8 cellular contexts compared by ENCODE assay signal in genomic region chr2:95713470-95714177, GRCh38.
DNase-seq lines count a peak whose midpoint lies in the region; ATAC-seq and TF ChIP-seq lines count a peak whose summit lies in the region.
"Not testable (repeated sequence)": the region's sequence is repeated elsewhere in the genome, so short reads cannot be mapped to it uniquely, and the experiment has no call there.

No MANE protein-coding gene starts in this region.

- H4K5ac ChIP-seq in mesendoderm (ENCODE audit: low read length) = not testable (repeated sequence)

- H3K4ac ChIP-seq in mesendoderm (ENCODE audit: low read depth, low read length); neuronal stem cell (ENCODE audit: low read length): not testable (repeated sequence)

- not testable (repeated sequence) for H3K36me3 ChIP-seq in BLaER1 treated with 17β-estradiol and CSF1 and Interleukin-3, amounts not matched to agents 10 nM and 100 nM; HEK293 (ENCODE audit: control insufficient read depth in 2 of 2, insufficient read depth in 1 of 2, low read length in 2 of 2); mesendoderm (ENCODE audit: control insufficient read depth, insufficient read depth, low read length); neuronal stem cell (replicated peaks in 1 of 2; ENCODE audit: control insufficient read depth in 2 of 2, insufficient read depth in 2 of 2, low read length in 2 of 2); upper lobe of right lung

- H3K56ac ChIP-seq in mesendoderm (ENCODE audit: low read length) = not testable (repeated sequence)

- ATAC-seq in WTC11 (peak; percentile 38; the same call in 1 of the 2 replicates), upper lobe of right lung (peak; percentile 51)

- H3K4me1 Mint-ChIP-seq in WTC11 = not testable (repeated sequence)

- not testable (repeated sequence) for H2BK5ac ChIP-seq in mesendoderm (ENCODE audit: low read length); neuronal stem cell (ENCODE audit: low read length)

- H3K4me1 ChIP-seq in BLaER1 treated with 17β-estradiol and CSF1 and Interleukin-3, amounts not matched to agents 10 nM and 100 nM = peaks cover 9 to 14% (median 12%) of the 10 kb centered on the region in 10 experiments; a peak in 16 of 20 replicates
- not testable (repeated sequence) for H3K4me1 ChIP-seq in HEK293 (ENCODE audit: control insufficient read depth, insufficient read depth, low read length); mesendoderm (ENCODE audit: control insufficient read depth, low read depth, low read length)
- H3K4me1 ChIP-seq in neuronal stem cell (ENCODE audit: control insufficient read depth in 2 of 2, insufficient read depth in 1 of 2, low read depth in 1 of 2, low read length in 2 of 2) = peaks cover 5 to 13% of the 10 kb centered on the region in 2 donors
- H3K4me1 ChIP-seq in upper lobe of right lung = peaks cover 19% of the 10 kb centered on the region

- H2BK120ac ChIP-seq in mesendoderm (ENCODE audit: low read depth, low read length); neuronal stem cell (ENCODE audit: low read depth, low read length): not testable (repeated sequence)

- TF ChIP-seq CTCF in HEK293 (tag by site-specific recombination; IDR thresholded peaks at IDR 0.05); WTC11 (IDR thresholded peaks at IDR 0.05); upper lobe of right lung (IDR thresholded peaks at IDR 0.05): not testable (repeated sequence)

- not testable (repeated sequence) for H3K9ac ChIP-seq in BLaER1 treated with 17β-estradiol and CSF1 and Interleukin-3, amounts not matched to agents 10 nM and 100 nM; mesendoderm (ENCODE audit: low read length); neuronal stem cell (ENCODE audit: low read depth, low read length, poor library complexity)

- H3K23ac ChIP-seq in mesendoderm (ENCODE audit: low read length); neuronal stem cell (ENCODE audit: low read depth, low read length, poor library complexity): not testable (repeated sequence)

- DNase-seq in NCI-H82 (lab: John Stamatoyannopoulos, UW) (peak; percentile 95), islet precursor cell (peak; percentile 54), mesendoderm (peak; percentile 69), neuronal stem cell (ENCODE audit: low spot score) (peak; percentile 27)
- not testable (repeated sequence) for DNase-seq in WTC11 (ENCODE audit: low spot score); upper lobe of right lung

- peak overlapping the region; percentile 39 for H3K14ac ChIP-seq in neuronal stem cell (ENCODE audit: low read length)

- H3K4me3 Mint-ChIP-seq in WTC11 = not testable (repeated sequence)

- CTCF ChIA-PET in HEK293 (lab: Yijun Ruan, JAX); WTC11 (lab: Charles Lee): not testable (repeated sequence)

- peak overlapping the region; percentile 27 to 68 (median 47); a peak in 20 of 22 replicates for H3K4me2 ChIP-seq in BLaER1 treated with 17β-estradiol and CSF1 and Interleukin-3, amounts not matched to agents 10 nM and 100 nM
- not testable (repeated sequence) for H3K4me2 ChIP-seq in mesendoderm (ENCODE audit: low read length)
- H3K4me2 ChIP-seq in neuronal stem cell (ENCODE audit: insufficient read depth, low read length, poor library complexity, severe bottlenecking) = peak overlapping the region; percentile 37

- not testable (repeated sequence) for H3K4me3 ChIP-seq in BLaER1 treated with 17β-estradiol and CSF1 and Interleukin-3, amounts not matched to agents 10 nM and 100 nM; HEK293 (ENCODE audit: low read depth, low read length); mesendoderm (ENCODE audit: low read length); neuronal stem cell (ENCODE audit: low read length in 2 of 2); upper lobe of right lung

- intact Hi-C loops in upper lobe of right lung (cut with DNase I) = not testable (repeated sequence)

- not testable (repeated sequence) for H2BK12ac ChIP-seq in neuronal stem cell (ENCODE audit: low read length)

- not testable (repeated sequence) for H3K18ac ChIP-seq in mesendoderm (ENCODE audit: low read length)
- peak overlapping the region; percentile 65 for H3K18ac ChIP-seq in neuronal stem cell (ENCODE audit: low read length)

- not testable (repeated sequence) for H3K9me3 ChIP-seq in BLaER1 treated with 17β-estradiol and CSF1 and Interleukin-3, amounts not matched to agents 10 nM and 100 nM (replicated peaks in 1 of 11); HEK293 (ENCODE audit: control insufficient read depth, insufficient read depth, low read depth, low read length); neuronal stem cell (replicated peaks in 1 of 2; ENCODE audit: control insufficient read depth in 2 of 2, insufficient read depth in 1 of 2, low read depth in 1 of 2, low read length in 2 of 2); upper lobe of right lung

- peaks cover 16% of the 10 kb centered on the region; the same call in 1 of the 2 replicates for H3K9me3 Mint-ChIP-seq in WTC11

- not testable (repeated sequence) for H3K79me2 ChIP-seq in mesendoderm (ENCODE audit: control insufficient read depth, insufficient read depth, low read length)

- not testable (repeated sequence) for H4K91ac ChIP-seq in neuronal stem cell (ENCODE audit: low read depth, low read length, poor library complexity)

- not testable (repeated sequence) for H4K8ac ChIP-seq in mesendoderm (ENCODE audit: low read depth, low read length); neuronal stem cell (ENCODE audit: low read depth, low read length)

- peak overlapping the region; percentile 78 for H2AFZ ChIP-seq in neuronal stem cell (ENCODE audit: low read length)

- H3K79me1 ChIP-seq in mesendoderm (ENCODE audit: low read length); neuronal stem cell (ENCODE audit: low read depth, low read length): not testable (repeated sequence)

- no CpG with 5 or more reads among the region's 11 CpGs for WGBS in mesendoderm (ENCODE audit: extremely low coverage, insufficient coverage, low lambda C conversion rate)
- WGBS in neuronal stem cell (ENCODE audit: extremely low coverage in 2 of 2, insufficient read length in 2 of 2, insufficient replicate concordance in 1 of 2), 2 donors = no CpG with 5 or more reads among the region's 11 CpGs

- H3K27ac ChIP-seq in BLaER1 treated with 17β-estradiol and CSF1 and Interleukin-3, amounts not matched to agents 10 nM and 100 nM; HEK293 (ENCODE audit: extremely low read depth, low read depth, low read length); mesendoderm (ENCODE audit: low read depth, low read length): not testable (repeated sequence)
- peak overlapping the region; percentile 33 for H3K27ac ChIP-seq in neuronal stem cell (replicated peaks; ENCODE audit: low read length)
- H3K27ac ChIP-seq in upper lobe of right lung = peak overlapping the region; percentile 63

- H3K27me3 ChIP-seq in BLaER1 treated with 17β-estradiol and CSF1 and Interleukin-3, amounts not matched to agents 10 nM and 100 nM; mesendoderm (ENCODE audit: insufficient read depth, low read length, poor library complexity); neuronal stem cell (ENCODE audit: control insufficient read depth in 3 of 3, insufficient read depth in 3 of 3, low read depth in 1 of 3, low read length in 3 of 3); upper lobe of right lung: not testable (repeated sequence)

- POLR2A ChIA-PET in HEK293 (lab: Yijun Ruan, JAX); WTC11 (lab: Charles Lee): not testable (repeated sequence)

- not testable (repeated sequence) for H3K27ac Mint-ChIP-seq in WTC11

- H3K36me3 Mint-ChIP-seq in WTC11 = not testable (repeated sequence)

- not testable (repeated sequence) for H2AK5ac ChIP-seq in mesendoderm (ENCODE audit: low read length); neuronal stem cell (ENCODE audit: low read depth, low read length)

- not testable (repeated sequence) for H3K27me3 Mint-ChIP-seq in WTC11 (ENCODE audit: low read depth)

- not testable (repeated sequence) for H4K20me1 ChIP-seq in BLaER1 treated with 17β-estradiol and CSF1 and Interleukin-3, amounts not matched to agents 10 nM and 100 nM

- not testable (repeated sequence) for H2BK15ac ChIP-seq in mesendoderm (replicated peaks; ENCODE audit: low read depth); neuronal stem cell (ENCODE audit: low read length)

TF ChIP-seq in HEK293, 187 proteins besides CTCF, POLR2A, EP300 and RAD21:
- peak; percentile 28; the same call in 1 of the 2 replicates for TF ChIP-seq WT1 (tag by site-specific recombination; IDR thresholded peaks at IDR 0.05)
